In the genomic region with DNA sequence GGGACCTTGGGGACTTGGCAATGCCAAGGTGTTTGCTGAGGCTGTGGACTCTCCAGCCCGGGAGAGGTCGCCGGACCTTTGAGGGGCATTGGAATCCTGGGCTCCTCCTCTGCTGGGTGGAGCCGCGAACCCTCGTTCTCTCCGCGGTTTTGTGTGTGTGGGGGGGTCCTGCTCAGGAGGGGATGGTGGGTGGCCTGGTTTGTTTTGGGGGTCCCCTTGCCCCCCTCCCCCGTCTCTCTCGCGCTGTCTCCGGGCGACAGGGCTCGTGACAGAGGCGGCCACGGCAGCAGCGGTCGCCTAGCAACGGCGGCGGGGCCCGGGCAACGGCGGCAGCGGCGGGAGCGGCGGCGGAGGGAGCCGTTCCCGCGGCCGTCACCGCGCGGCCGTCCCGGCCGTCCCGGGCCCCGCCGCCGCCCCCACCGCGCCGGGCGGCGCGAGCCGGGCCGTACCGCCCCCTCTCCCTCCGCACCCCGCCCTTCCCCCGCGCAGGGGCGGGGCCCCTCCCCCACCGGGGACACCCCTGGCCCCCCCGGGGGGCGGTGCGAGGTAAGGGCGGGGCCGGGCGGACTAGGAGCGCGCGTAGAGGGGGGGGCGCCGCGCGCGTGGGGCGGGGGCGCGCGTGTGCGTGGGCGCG, we compare ENCODE assay signal across 8 cellular contexts. TPM values are rescaled to one million over a fixed set of nuclear protein-coding genes. Genes with fewer than 3 reads are reported as not detected.
DNase-seq lines count a peak whose midpoint lies in the region; ATAC-seq and TF ChIP-seq lines count a peak whose summit lies in the region.

No MANE protein-coding gene starts in this region.

- peak overlapping the region; percentile 90 for H3K27ac ChIP-seq in CD4-positive, alpha-beta memory T cell (ENCODE audit: low read depth, low read length)
- no peak overlapping the region for H3K27ac ChIP-seq in HUES64 (ENCODE audit: low read depth, low read length)
- H3K27ac ChIP-seq in effector memory CD4-positive, alpha-beta T cell (ENCODE audit: insufficient read depth, low read length, poor library complexity, severe bottlenecking) = peak overlapping the region; percentile 89

- peak; percentile 61 to 78 (median 65) for DNase-seq in CD4-positive, alpha-beta memory T cell
- peak; percentile 42 to 47 for DNase-seq in activated CD4-positive, alpha-beta T cell treated with anti-CD3 and anti-CD28 coated beads, Interleukin-2, amount 50 U/mL, for 4 hours
- peak; percentile 56 to 59 (median 57) for DNase-seq in effector memory CD4-positive, alpha-beta T cell
- DNase-seq in mesothelial cell of epicardium (ENCODE audit: low spot score in 2 of 2, unreplicated experiment in 2 of 2) (peak in 1 of 2 experiments; percentile 69), globus pallidus (ENCODE audit: low spot score) (no peak)
- DNase-seq in stimulated activated naive CD8-positive, alpha-beta T cell treated with anti-CD3 and anti-CD28 coated beads, Interleukin-15, Interleukin-2, amounts not matched to agents 100 U/mL and 50 U/mL, for 24 hours = peak; percentile 72

- H3K9me3 Mint-ChIP-seq in CD4-positive, alpha-beta memory T cell = peaks cover 0 to 2% (median 0%) of the 10 kb centered on the region in 8 donors
- H3K9me3 Mint-ChIP-seq in mesothelial cell of epicardium = no peaks in the 10 kb centered on the region

- peaks cover 68% of the 10 kb centered on the region for H3K4me1 ChIP-seq in CD4-positive, alpha-beta memory T cell (ENCODE audit: insufficient read depth, low read length)
- peaks cover 42% of the 10 kb centered on the region for H3K4me1 ChIP-seq in HUES64 (ENCODE audit: insufficient read depth, low read length)
- H3K4me1 ChIP-seq in effector memory CD4-positive, alpha-beta T cell (ENCODE audit: control insufficient read depth, insufficient read depth, low read length, poor library complexity, severe bottlenecking) = peaks cover 55% of the 10 kb centered on the region

- TF ChIP-seq CTCF in mesothelial cell of epicardium (IDR thresholded peaks at IDR 0.05; ENCODE audit: unreplicated experiment) = no peak

- peak overlapping the region; percentile 87 to 99 (median 94) for H3K4me3 Mint-ChIP-seq in CD4-positive, alpha-beta memory T cell
- H3K4me3 Mint-ChIP-seq in mesothelial cell of epicardium = peak overlapping the region; percentile 81

- peaks cover 63 to 95% (median 72%) of the 10 kb centered on the region in 4 donors for H3K4me1 Mint-ChIP-seq in CD4-positive, alpha-beta memory T cell
- peaks cover 81% of the 10 kb centered on the region for H3K4me1 Mint-ChIP-seq in mesothelial cell of epicardium

- WGBS in HUES64 = 2% methylated on average over 37 of the region's 79 CpGs

- peak overlapping the region; percentile 48 to 63 for H3K4me3 ChIP-seq in CD4-positive, alpha-beta memory T cell (ENCODE audit: low read length in 2 of 2)
- peak overlapping the region; percentile 66 for H3K4me3 ChIP-seq in HUES64 (ENCODE audit: low read length)
- H3K4me3 ChIP-seq in effector memory CD4-positive, alpha-beta T cell (ENCODE audit: insufficient read depth, low read depth, low read length, poor library complexity, severe bottlenecking) = peak overlapping the region; percentile 57

- intact Hi-C loops in CD4-positive, alpha-beta memory T cell (cut with micrococcal nuclease) = loop anchor here (2.0 kb wide), 1 partner anchor 143 kb away; no protein-coding TSS in a partner anchor

- peaks cover 0 to 11% of the 10 kb centered on the region in 2 donors for H3K36me3 Mint-ChIP-seq in CD4-positive, alpha-beta memory T cell
- peaks cover 8% of the 10 kb centered on the region for H3K36me3 Mint-ChIP-seq in mesothelial cell of epicardium

- H3K36me3 ChIP-seq in CD4-positive, alpha-beta memory T cell (ENCODE audit: insufficient read depth, low read length) = no peaks in the 10 kb centered on the region
- peaks cover 14% of the 10 kb centered on the region for H3K36me3 ChIP-seq in HUES64 (ENCODE audit: insufficient read depth, low read length)
- H3K36me3 ChIP-seq in effector memory CD4-positive, alpha-beta T cell (ENCODE audit: control insufficient read depth, insufficient read depth, low read length) = no peaks in the 10 kb centered on the region

- no peaks in the 10 kb centered on the region for H3K27me3 ChIP-seq in CD4-positive, alpha-beta memory T cell (ENCODE audit: insufficient read depth, low read length)
- H3K27me3 ChIP-seq in HUES64 (ENCODE audit: insufficient read depth, low read length) = no peaks in the 10 kb centered on the region
- no peaks in the 10 kb centered on the region for H3K27me3 ChIP-seq in effector memory CD4-positive, alpha-beta T cell (replicated peaks; ENCODE audit: control insufficient read depth, insufficient read depth, low read length, poor library complexity, severe bottlenecking)

- CTCF ChIA-PET in CD4-positive, alpha-beta memory T cell (lab: Charles Lee; ENCODE audit: partially characterized antibody) = no interaction called here

- POLR2A ChIA-PET in CD4-positive, alpha-beta memory T cell (lab: Charles Lee; ENCODE audit: partially characterized antibody) = interaction anchor here (0.8 to 4.1 kb wide), 5 partner anchors 10 to 151 kb away, joined by 3 to 77 read pairs (median 18); a partner anchor contains a TSS

- H3K9me3 ChIP-seq in CD4-positive, alpha-beta memory T cell (ENCODE audit: control insufficient read depth in 1 of 2, low read length in 2 of 2) = no peaks in the 10 kb centered on the region
- H3K9me3 ChIP-seq in HUES64 (ENCODE audit: insufficient read depth, low read depth, low read length) = no peaks in the 10 kb centered on the region
- no peaks in the 10 kb centered on the region for H3K9me3 ChIP-seq in effector memory CD4-positive, alpha-beta T cell (ENCODE audit: control insufficient read depth, low read length)

- ATAC-seq in stimulated activated naive CD8-positive, alpha-beta T cell treated with anti-CD3 and anti-CD28 coated beads, Interleukin-15, Interleukin-2, amounts not matched to agents 100 U/mL and 50 U/mL, for 24 hours = no peak
- no peak for ATAC-seq in GM18498 (IDR thresholded peaks at IDR 0.05; ENCODE audit: unreplicated experiment)

- H3K27me3 Mint-ChIP-seq in CD4-positive, alpha-beta memory T cell = no peaks in the 10 kb centered on the region
- no peaks in the 10 kb centered on the region for H3K27me3 Mint-ChIP-seq in mesothelial cell of epicardium (ENCODE audit: low read depth)

- peak overlapping the region; percentile 96 to 100 (median 98) for H3K27ac Mint-ChIP-seq in CD4-positive, alpha-beta memory T cell
- peak overlapping the region; percentile 82 for H3K27ac Mint-ChIP-seq in mesothelial cell of epicardium

- H3K9ac ChIP-seq in HUES64 (ENCODE audit: low read depth, low read length) = no peak overlapping the region

RNA-seq across cellular contexts. Expression of a gene that starts 7.8 kb away (rescaled TPM):
- 10 to 100 TPM; 47.8 to 48.0 TPM for total RNA-seq in CD4-positive, alpha-beta memory T cell
- 1 to 10 TPM in 1 of 2 donors, not detected in 1; 1.9 TPM for polyA plus RNA-seq in CD4-positive, alpha-beta memory T cell
- 51.5 TPM for polyA plus RNA-seq in HUES64 (2013, experiment 1 of 2)
- polyA plus RNA-seq in HUES64 (2013, experiment 2 of 2) = 50.1 TPM
- total RNA-seq in mesothelial cell of epicardium = 57.7 to 66.1 TPM (median 65.1 TPM) in 3 replicates

RNA-seq across cellular contexts. Expression of a gene that starts 9.8 kb away (rescaled TPM):
- 100 to 1,000 TPM; 210 to 217 TPM for total RNA-seq in CD4-positive, alpha-beta memory T cell
- 100 to 1,000 TPM; 371 to 407 TPM for polyA plus RNA-seq in CD4-positive, alpha-beta memory T cell
- 210 TPM for polyA plus RNA-seq in HUES64 (2013, experiment 1 of 2)
- 234 TPM for polyA plus RNA-seq in HUES64 (2013, experiment 2 of 2)
- total RNA-seq in mesothelial cell of epicardium = 238 to 239 TPM (median 239 TPM) in 3 replicates

RNA-seq across cellular contexts. Expression of a gene that starts 16.9 kb away (rescaled TPM):
- 100 to 1,000 TPM; 220 TPM for total RNA-seq in CD4-positive, alpha-beta memory T cell
- 10 to 100 TPM; 61.2 to 81.8 TPM for polyA plus RNA-seq in CD4-positive, alpha-beta memory T cell
- polyA plus RNA-seq in HUES64 (2013, experiment 1 of 2) = 34.9 TPM
- polyA plus RNA-seq in HUES64 (2013, experiment 2 of 2) = 39.5 TPM
- 61.0 to 63.6 TPM (median 63.0 TPM) in 3 replicates for total RNA-seq in mesothelial cell of epicardium

RNA-seq across cellular contexts. Expression of a gene that starts 26.7 kb away (rescaled TPM):
- total RNA-seq in CD4-positive, alpha-beta memory T cell = 10 to 100 TPM; 12.1 to 12.8 TPM
- 10 to 100 TPM in 1 of 2 donors, 1 to 10 TPM in 1; 5.7 to 11.5 TPM for polyA plus RNA-seq in CD4-positive, alpha-beta memory T cell
- polyA plus RNA-seq in HUES64 (2013, experiment 1 of 2) = 20.3 TPM
- 16.4 TPM for polyA plus RNA-seq in HUES64 (2013, experiment 2 of 2)
- total RNA-seq in mesothelial cell of epicardium = 9.6 to 10.2 TPM (median 10.0 TPM) in 3 replicates

RNA-seq across cellular contexts. Expression of a gene that starts 36.1 kb away (rescaled TPM):
- total RNA-seq in CD4-positive, alpha-beta memory T cell = under 1 TPM; 0.61 to 0.69 TPM
- polyA plus RNA-seq in CD4-positive, alpha-beta memory T cell = under 1 TPM in 1 of 2 donors, not detected in 1; 0.54 TPM
- 61.5 TPM for polyA plus RNA-seq in HUES64 (2013, experiment 1 of 2)
- polyA plus RNA-seq in HUES64 (2013, experiment 2 of 2) = 66.2 TPM
- 30.1 to 31.3 TPM (median 30.3 TPM) in 3 replicates for total RNA-seq in mesothelial cell of epicardium
